8 cellular contexts compared by ENCODE assay signal in the genomic region with DNA sequence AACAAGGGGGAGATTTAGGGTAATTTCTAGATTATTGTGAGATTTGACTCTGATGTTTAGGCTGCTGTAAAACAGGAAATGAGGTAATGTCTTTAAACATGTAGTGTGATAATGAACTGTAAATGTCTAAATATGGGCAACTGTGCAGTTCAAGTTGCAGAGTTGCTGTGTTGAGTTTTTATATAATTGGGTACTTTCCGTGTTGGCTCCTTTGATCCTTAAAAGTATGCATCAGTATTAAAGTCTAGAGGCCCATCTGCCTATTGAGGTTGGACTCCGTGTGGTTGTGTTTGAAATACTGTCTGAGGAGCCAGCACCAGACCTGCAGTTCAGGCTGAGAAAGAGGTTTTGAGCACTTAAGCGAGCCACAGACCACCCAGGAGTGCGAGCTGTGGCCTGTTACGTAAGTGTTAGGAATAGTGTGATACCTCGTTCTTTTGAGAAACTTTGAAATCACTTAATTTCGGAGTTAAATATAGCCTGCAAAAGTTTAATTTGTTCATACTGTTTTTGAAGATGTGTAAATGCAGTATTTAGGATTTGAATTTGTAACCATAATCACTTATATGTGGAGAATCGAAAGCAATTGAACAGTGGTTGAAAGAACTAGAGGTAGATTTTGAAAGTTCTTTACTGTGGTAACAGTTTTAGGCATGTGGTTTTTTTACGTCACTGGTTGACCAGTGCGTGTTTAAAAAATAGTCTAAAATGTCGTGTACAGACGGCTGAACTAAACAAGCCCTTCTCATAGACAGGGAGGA. TPM values are rescaled to one million over a fixed set of nuclear protein-coding genes. Genes with fewer than 3 reads are reported as not detected.
DNase-seq lines count a peak whose midpoint lies in the region; ATAC-seq and TF ChIP-seq lines count a peak whose summit lies in the region.

No MANE protein-coding gene starts in this region.

- peak; percentile 14 for DNase-seq in HS-5 (ENCODE audit: low read depth)
- DNase-seq in activated T-cell treated with anti-CD3 and anti-CD28 coated beads, Interleukin-2, amount 50 U/mL, for 1 hour = peak; percentile 65
- DNase-seq in heart right ventricle = no peak
- DNase-seq in stimulated activated CD8-positive, alpha-beta memory T cell treated with anti-CD3 and anti-CD28 coated beads, Interleukin-7, amount 100 ng/mL, for 24 hours (ENCODE audit: low read depth) = peak; percentile 25
- DNase-seq in NCI-H2107 (lab: John Stamatoyannopoulos, UW) = no peak
- DNase-seq in NCI-H524 treated with DMSO at 0.1 percent for 48 hours (lab: John Stamatoyannopoulos, UW) = no peak
- no peak for DNase-seq in NCI-H774 (lab: John Stamatoyannopoulos, UW)

- intact Hi-C loops in heart right ventricle (cut with DNase I) = loop anchor here in 4 of 10 donors (5.0 to 10.0 kb wide), 3 partner anchors 104 to 119 kb away; no protein-coding TSS in a partner anchor

- TF ChIP-seq CTCF in heart right ventricle (IDR thresholded peaks at IDR 0.05) = no peak

- H3K9me3 ChIP-seq in heart right ventricle = no peaks in the 10 kb centered on the region

- H3K4me3 ChIP-seq in heart right ventricle = peak overlapping the region in 3 of 10 donors; percentile 11 to 26 (median 14)

- peak overlapping the region; percentile 4 to 91 (median 79) for H3K27ac ChIP-seq in heart right ventricle

- no peaks in the 10 kb centered on the region for H3K27me3 ChIP-seq in heart right ventricle

- H3K4me1 ChIP-seq in heart right ventricle = peaks cover 3 to 67% (median 46%) of the 10 kb centered on the region in 9 donors

- 67 to 71% methylated on average over 12 of the region's 12 CpGs for WGBS in heart right ventricle, 2 donors

- H3K36me3 ChIP-seq in heart right ventricle = peaks cover 0 to 19% (median 12%) of the 10 kb centered on the region in 9 donors

- peak; percentile 41 for ATAC-seq in GM18868 (IDR thresholded peaks at IDR 0.05; ENCODE audit: unreplicated experiment)
- peak in 5 of 8 donors; percentile 1 to 35 (median 13) for ATAC-seq in heart right ventricle

RNA-seq across cellular contexts. Expression of a gene that starts 9.0 kb away (rescaled TPM):
- 10 to 100 TPM; 10.4 to 30.8 (median 16.3) TPM for total RNA-seq in heart right ventricle
- polyA plus RNA-seq in heart right ventricle = 10 to 100 TPM; 10.2 to 35.7 TPM

RNA-seq across cellular contexts. Expression of a gene that starts 34.0 kb away (rescaled TPM):
- not detected for total RNA-seq in heart right ventricle
- under 1 TPM in 1 of 2 donors, not detected in 1; 0.48 TPM for polyA plus RNA-seq in heart right ventricle

Comparison
In these comparisons a context has a peak if more than half of its experiments do, and no peak if none do; other contexts are left out.
1. DNase-seq: peak in HS-5 (single experiment), activated T-cell treated with anti-CD3 and anti-CD28 coated beads, Interleukin-2, amount 50 U/mL, for 1 hour (single experiment) and stimulated activated CD8-positive, alpha-beta memory T cell treated with anti-CD3 and anti-CD28 coated beads, Interleukin-7, amount 100 ng/mL, for 24 hours (single experiment); none in heart right ventricle (0 of 2), NCI-H2107 (single experiment), NCI-H524 treated with DMSO at 0.1 percent for 48 hours (single experiment) and NCI-H774 (single experiment).